In the genomic region with DNA sequence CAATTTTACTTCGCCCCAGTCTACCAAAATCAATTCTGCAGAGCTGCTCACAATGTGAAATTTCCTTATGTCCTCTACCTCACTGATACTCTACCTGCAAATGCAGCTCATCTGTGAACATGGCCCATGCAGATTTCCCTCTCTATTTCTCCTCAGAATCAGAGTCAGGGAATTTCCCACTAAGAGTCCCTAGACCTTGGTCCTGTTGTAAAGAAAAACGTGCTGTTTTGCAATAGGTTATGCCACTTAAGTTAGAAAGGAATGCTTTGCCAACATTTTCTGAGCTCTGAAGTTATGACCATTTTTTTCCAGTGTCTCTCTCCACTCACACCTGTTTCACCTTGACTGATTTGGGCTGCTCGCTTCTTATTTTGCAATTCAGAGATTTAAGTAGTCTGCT, we compare ENCODE assay signal across 6 cellular contexts.
DNase-seq lines count a peak whose midpoint lies in the region; ATAC-seq and TF ChIP-seq lines count a peak whose summit lies in the region.
"Not testable (repeated sequence)": the region's sequence is repeated elsewhere in the genome, so short reads cannot be mapped to it uniquely, and the experiment has no call there.

No MANE protein-coding gene starts in this region.

- ATAC-seq in HG02610 (IDR thresholded peaks at IDR 0.05; ENCODE audit: unreplicated experiment) (peak; percentile 34), right lobe of liver (peak; percentile 24 to 69 (median 44))

- 62% methylated on average over 3 of the region's 3 CpGs for WGBS in right lobe of liver (ENCODE audit: insufficient coverage, low coverage, low lambda C conversion rate, missing lambda C conversion rate)

- not testable (repeated sequence) for TF ChIP-seq POLR2A in right lobe of liver (IDR thresholded peaks at IDR 0.05)

- not testable (repeated sequence) for H3K9ac ChIP-seq in adipocyte (ENCODE audit: low read length)

- H3K9me3 ChIP-seq in adipocyte (ENCODE audit: control insufficient read depth, low read length); right lobe of liver: not testable (repeated sequence)

- intact Hi-C loops in right lobe of liver (cut with DNase I): not testable (repeated sequence)

- DNase-seq in RPMI8226: peak; percentile 15
- peak; percentile 30 for DNase-seq in adipocyte (ENCODE audit: low read depth)
- DNase-seq in epithelial cell of esophagus (ENCODE audit: low read depth): peak; percentile 4
- not testable (repeated sequence) for DNase-seq in right lobe of liver
- DNase-seq in renal cortical epithelial cell (ENCODE audit: low read depth): peak; percentile 15

- H3K4me3 ChIP-seq in adipocyte (ENCODE audit: low read length); epithelial cell of esophagus (ENCODE audit: low read length); right lobe of liver: not testable (repeated sequence)

- H3K27me3 ChIP-seq in adipocyte (replicated peaks; ENCODE audit: control insufficient read depth, insufficient read depth, low read length); right lobe of liver: not testable (repeated sequence)

- not testable (repeated sequence) for H3K27ac ChIP-seq in right lobe of liver

- not testable (repeated sequence) for H3K4me1 ChIP-seq in adipocyte (ENCODE audit: control insufficient read depth, insufficient read depth, low read length); right lobe of liver

- TF ChIP-seq CTCF in epithelial cell of esophagus (IDR thresholded peaks at IDR 0.05; ENCODE audit: insufficient read depth, low read depth, low read length, missing control alignments); right lobe of liver (IDR thresholded peaks at IDR 0.05): not testable (repeated sequence)

- H3K36me3 ChIP-seq in adipocyte (ENCODE audit: control insufficient read depth, insufficient read depth, low read length, severe bottlenecking); right lobe of liver: not testable (repeated sequence)
